In genomic region chr1:220454155-220454777, GRCh38 we compare ENCODE assay signal across 11 cellular contexts.
DNase-seq lines count a peak whose midpoint lies in the region; ATAC-seq, FAIRE-seq and TF ChIP-seq lines count a peak whose summit lies in the region.
"Had no signal": no experiment of that assay in that cellular context is flagged by ENCODE, and none has a peak within 500 bp of the region (broad histone marks: within the 10 kb centered on the region; RNA-seq: fewer than 3 reads in every experiment).

No MANE protein-coding gene starts in this region.

- intact Hi-C loops in dorsolateral prefrontal cortex (cut with DNase I) = no loop called here

- no peaks in the 10 kb centered on the region for H3K36me3 ChIP-seq in Loucy (ENCODE audit: insufficient read depth, low read length)

- no peaks in the 10 kb centered on the region for H3K9me2 ChIP-seq in Loucy (replicated peaks; ENCODE audit: low read depth, low read length)

- H3K4me3 ChIP-seq in Loucy (ENCODE audit: low read length, poor library complexity, severe bottlenecking) (no peak overlapping the region), dorsolateral prefrontal cortex (no peak overlapping the region)

- no peak overlapping the region for H3K27ac ChIP-seq in dorsolateral prefrontal cortex
- H3K27ac ChIP-seq: epithelial cell of prostate had no signal

- H3F3A ChIP-seq in Loucy (ENCODE audit: low read depth) = no peaks in the 10 kb centered on the region

- no peak for ATAC-seq in GM19324 (IDR thresholded peaks at IDR 0.05; ENCODE audit: low FRiP score, unreplicated experiment)

- no peaks in the 10 kb centered on the region for H3K36me3 Mint-ChIP-seq in osteocyte (ENCODE audit: unreplicated experiment)
- H3K36me3 Mint-ChIP-seq: activated naive CD4-positive, alpha-beta T cell treated with anti-CD3 and anti-CD28 coated beads, Interleukin-2, amount 50 U/mL, for 24 hours had no signal

- H2AFZ ChIP-seq in Loucy (ENCODE audit: low read length) = no peak overlapping the region

- FAIRE-seq in G401.6 (lab: Jason Lieb, UNC) = peak; percentile 45

- peaks cover 3% of the 10 kb centered on the region for H3K4me1 ChIP-seq in Loucy (ENCODE audit: insufficient read depth, low read length, poor library complexity, severe bottlenecking)

- no peak overlapping the region for H3K27ac Mint-ChIP-seq in osteocyte (ENCODE audit: unreplicated experiment)
- H3K27ac Mint-ChIP-seq: activated naive CD4-positive, alpha-beta T cell treated with anti-CD3 and anti-CD28 coated beads, Interleukin-2, amount 50 U/mL, for 24 hours had no signal

- no peaks in the 10 kb centered on the region for H3K27me3 ChIP-seq in Loucy (ENCODE audit: insufficient read depth, low read length, poor library complexity, severe bottlenecking)
- peaks cover 0 to 12% (median 0%) of the 10 kb centered on the region in 45 donors for H3K27me3 ChIP-seq in dorsolateral prefrontal cortex

- peaks cover 22% of the 10 kb centered on the region for H3K27me3 Mint-ChIP-seq in osteocyte (ENCODE audit: unreplicated experiment)

- no peak overlapping the region for H3K4me3 Mint-ChIP-seq in osteocyte (ENCODE audit: unreplicated experiment)
- H3K4me3 Mint-ChIP-seq: activated naive CD4-positive, alpha-beta T cell treated with anti-CD3 and anti-CD28 coated beads, Interleukin-2, amount 50 U/mL, for 24 hours had no signal

- no peak for DNase-seq in dorsolateral prefrontal cortex
- DNase-seq in osteocyte (ENCODE audit: extremely low spot score, unreplicated experiment) = no peak
- DNase-seq in NCI-H1105 treated with DMSO at 0.1 percent for 48 hours (lab: John Stamatoyannopoulos, UW) = no peak
- no peak for DNase-seq in pons (ENCODE audit: low spot score)
- DNase-seq: caudate nucleus; stimulated activated naive CD4-positive, alpha-beta T cell treated with Interleukin-2 at 50 U/mL for 16 hours had no signal

- H3K9me3 ChIP-seq in Loucy (ENCODE audit: insufficient read depth, low read depth, low read length) = no peaks in the 10 kb centered on the region

- TF ChIP-seq CTCF in Loucy (conservative IDR thresholded peaks at IDR 0.05; ENCODE audit: low read length) (peak; percentile 41), dorsolateral prefrontal cortex (IDR thresholded peaks at IDR 0.05 in 54 of 56, conservative IDR thresholded peaks at IDR 0.05 in 2 of 56; ENCODE audit: low read depth in 1 of 56, partially characterized antibody in 56 of 56) (peak in 29 of 56 donors; percentile 11 to 52 (median 33)), osteocyte (IDR thresholded peaks at IDR 0.05) (peak; percentile 40)

- H3K9ac ChIP-seq in Loucy (ENCODE audit: low read depth, low read length, poor library complexity, severe bottlenecking) = no peak overlapping the region

- no peaks in the 10 kb centered on the region for H3K79me2 ChIP-seq in Loucy (ENCODE audit: insufficient read depth, low read length)

- H4K20me1 ChIP-seq in Loucy (ENCODE audit: insufficient read depth, low read length, poor library complexity, severe bottlenecking) = no peaks in the 10 kb centered on the region

- no peaks in the 10 kb centered on the region for H3K9me3 Mint-ChIP-seq in osteocyte (ENCODE audit: unreplicated experiment)

- no peaks in the 10 kb centered on the region for H3K4me1 Mint-ChIP-seq in osteocyte (ENCODE audit: unreplicated experiment)
- H3K4me1 Mint-ChIP-seq: activated naive CD4-positive, alpha-beta T cell treated with anti-CD3 and anti-CD28 coated beads, Interleukin-2, amount 50 U/mL, for 24 hours had no signal

- no peak overlapping the region for H3K4me2 ChIP-seq in Loucy (ENCODE audit: low read depth, low read length, poor library complexity, severe bottlenecking)
